In genomic region chr22:30890689-30891442, GRCh38 we compare ENCODE assay signal across 1 cellular context.
TF ChIP-seq lines count a peak whose summit lies in the region.

No MANE protein-coding gene starts in this region.

TF ChIP-seq in K562, 482 proteins besides CTCF, POLR2A, EP300 and RAD21 (continued from another document):
- no peak for TF ChIP-seq ZNF263 (CRISPR knock-in tag; IDR thresholded peaks at IDR 0.05; ENCODE audit: borderline replicate concordance)
TF ChIP-seq in K562: peak in this region for 4.
